Comparison of ENCODE assay signal across 8 cellular contexts in the genomic region with DNA sequence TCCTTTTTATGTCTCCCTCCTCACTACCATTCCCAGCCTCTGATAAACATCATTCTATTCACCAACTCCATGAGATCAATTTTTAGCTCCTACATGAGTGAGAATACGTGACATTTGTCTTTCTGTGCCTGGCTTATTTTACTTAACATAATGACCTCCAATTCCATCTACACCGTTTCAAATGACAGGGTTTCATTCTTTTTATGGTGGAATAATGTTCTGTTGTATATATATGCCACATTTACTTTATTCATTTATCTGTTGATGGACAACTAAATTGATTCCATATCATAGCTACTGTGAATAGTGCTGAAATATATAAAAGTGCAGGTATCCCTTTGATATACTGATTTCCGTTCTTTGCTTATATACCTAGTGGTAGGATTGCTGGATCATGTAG.
"Had no signal": no experiment of that assay in that cellular context is flagged by ENCODE, and none has a peak within 500 bp of the region (broad histone marks: within the 10 kb centered on the region; RNA-seq: fewer than 3 reads in every experiment).

No MANE protein-coding gene starts in this region.

- H3K4me3 ChIP-seq: GM12878 had no signal

- ATAC-seq: GM12878 had no signal

- DNase-seq: GDM1, GF-D8 had no signal

- FAIRE-seq: G401.6, GM12878, GM12891, GM12892, GM18507, GM19239 had no signal
